13 cellular contexts compared by ENCODE assay signal in the genomic region with DNA sequence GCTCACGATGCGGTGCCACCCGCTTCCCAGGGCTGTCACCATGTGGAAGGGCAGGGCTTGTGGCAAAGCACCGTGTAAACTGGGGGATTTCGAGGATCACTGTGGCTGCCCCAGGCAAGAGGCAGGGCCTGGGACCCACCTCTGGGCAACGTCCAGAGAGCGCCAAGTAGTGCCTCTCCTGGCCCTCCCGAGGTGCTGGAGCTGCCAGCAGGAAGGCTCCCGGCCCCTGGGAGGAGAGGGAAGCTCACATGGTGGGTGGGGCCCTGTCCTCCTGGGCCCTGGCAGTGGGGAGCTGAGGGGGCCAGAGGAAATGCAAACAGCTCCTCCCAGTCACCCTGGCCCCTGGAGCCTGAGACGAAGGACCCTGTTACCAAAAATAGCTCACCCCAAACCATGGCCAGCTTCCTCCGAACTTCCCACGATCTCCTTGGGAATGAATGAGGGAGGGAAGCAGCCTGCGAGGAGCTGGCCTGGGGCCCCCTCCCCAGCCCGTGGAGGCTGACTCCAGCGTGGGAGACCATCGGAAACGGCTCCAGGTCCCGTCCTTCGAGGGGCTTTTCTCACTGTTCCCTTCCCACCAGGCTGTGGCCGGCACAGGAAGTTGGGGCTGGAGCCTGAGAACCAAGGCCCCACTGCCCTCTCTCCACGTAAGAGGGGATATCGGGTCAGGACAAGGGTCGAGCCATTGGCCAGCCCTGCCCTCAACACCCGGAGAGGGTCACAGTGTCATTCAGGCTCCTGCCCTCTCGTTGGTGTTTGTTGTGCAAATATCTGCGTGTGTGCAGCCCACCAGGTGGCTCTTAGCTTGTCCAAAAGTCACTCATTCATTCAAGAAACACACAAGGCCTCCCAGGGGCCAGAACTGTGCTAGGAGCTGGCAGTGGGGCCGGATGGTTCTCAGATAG. TPM values are rescaled to one million over a fixed set of nuclear protein-coding genes. Genes with fewer than 3 reads are reported as not detected.
A peak's percentile ranks its signal among the peaks of the same experiment; 100 is the strongest.
DNase-seq lines count a peak whose midpoint lies in the region; ATAC-seq, FAIRE-seq and TF ChIP-seq lines count a peak whose summit lies in the region.
"Had no signal": no experiment of that assay in that cellular context is flagged by ENCODE, and none has a peak within 500 bp of the region (broad histone marks: within the 10 kb centered on the region; RNA-seq: fewer than 3 reads in every experiment).

No MANE protein-coding gene starts in this region.

- peak overlapping the region; percentile 83 for H2BK5ac ChIP-seq in neuronal stem cell (ENCODE audit: low read length)

- H3K14ac ChIP-seq in neuronal stem cell (ENCODE audit: low read length), result peak overlapping the region; percentile 25

- no peak for FAIRE-seq in GM19239 (lab: Jason Lieb, UNC)

- 45 to 59% (median 53%) methylated on average over 20 to 27 of the region's 27 CpGs for WGBS in heart left ventricle, 4 donors
- WGBS in neuronal stem cell (ENCODE audit: extremely low coverage in 2 of 2, insufficient read length in 2 of 2, insufficient replicate concordance in 1 of 2), 2 donors, result no CpG with 5 or more reads among the region's 27 CpGs

- peak overlapping the region; percentile 87 for H3K18ac ChIP-seq in neuronal stem cell (ENCODE audit: low read length)

- H3K27ac ChIP-seq in A673 (ENCODE audit: low read depth, low read length, poor library complexity, severe bottlenecking), result peak overlapping the region; percentile 24
- peak overlapping the region; percentile 95 for H3K27ac ChIP-seq in RWPE1
- H3K27ac ChIP-seq in heart left ventricle, result peak overlapping the region; percentile 15 to 91 (median 70)
- H3K27ac ChIP-seq in neuronal stem cell (replicated peaks; ENCODE audit: low read length), result peak overlapping the region; percentile 36
- no peak overlapping the region for H3K27ac ChIP-seq in foreskin keratinocyte

- H2BK12ac ChIP-seq in neuronal stem cell (ENCODE audit: low read length), result peak overlapping the region; percentile 46

- H3K9ac ChIP-seq in neuronal stem cell (ENCODE audit: low read depth, low read length, poor library complexity), result no peak overlapping the region

- peak overlapping the region; percentile 42 for H2AFZ ChIP-seq in neuronal stem cell (ENCODE audit: low read length)

- H3K4ac ChIP-seq in neuronal stem cell (ENCODE audit: low read length), result peak overlapping the region; percentile 93

- H3K4me1 ChIP-seq in A673 (ENCODE audit: insufficient read depth, low read length, poor library complexity, severe bottlenecking) (peaks cover 43% of the 10 kb centered on the region), heart left ventricle (peaks cover 0 to 71% (median 31%) of the 10 kb centered on the region in 12 donors), neuronal stem cell (ENCODE audit: control insufficient read depth in 2 of 2, insufficient read depth in 1 of 2, low read depth in 1 of 2, low read length in 2 of 2) (peaks cover 47 to 53% of the 10 kb centered on the region in 2 donors), foreskin keratinocyte (peaks cover 10% of the 10 kb centered on the region)

- H3K4me2 ChIP-seq in neuronal stem cell (ENCODE audit: insufficient read depth, low read length, poor library complexity, severe bottlenecking), result no peak overlapping the region

- H2BK15ac ChIP-seq in neuronal stem cell (ENCODE audit: low read length), result peak overlapping the region; percentile 97

- H3K36me3 ChIP-seq in A673 (ENCODE audit: insufficient read depth, low read length, poor library complexity, severe bottlenecking), result no peaks in the 10 kb centered on the region
- H3K36me3 ChIP-seq in heart left ventricle, result peaks cover 0 to 94% (median 4%) of the 10 kb centered on the region in 9 donors
- peaks cover 0 to 1% of the 10 kb centered on the region in 2 donors for H3K36me3 ChIP-seq in neuronal stem cell (replicated peaks in 1 of 2; ENCODE audit: control insufficient read depth in 2 of 2, insufficient read depth in 2 of 2, low read length in 2 of 2)

- peak overlapping the region; percentile 85 for H3K23ac ChIP-seq in neuronal stem cell (ENCODE audit: low read depth, low read length, poor library complexity)

- no peak for TF ChIP-seq POLR2A in heart left ventricle (IDR thresholded peaks at IDR 0.05)

- H3K79me1 ChIP-seq in neuronal stem cell (ENCODE audit: low read depth, low read length), result peaks cover 8% of the 10 kb centered on the region

- TF ChIP-seq CTCF in A673 (conservative IDR thresholded peaks at IDR 0.05; ENCODE audit: low read depth, low read length) (no peak), RWPE1 (conservative IDR thresholded peaks at IDR 0.05; ENCODE audit: low read depth) (no peak), heart left ventricle (IDR thresholded peaks at IDR 0.05) (no peak), foreskin keratinocyte (conservative IDR thresholded peaks at IDR 0.05) (no peak)

- H2BK120ac ChIP-seq in neuronal stem cell (ENCODE audit: low read depth, low read length), result peak overlapping the region; percentile 99

- intact Hi-C loops in A673 (cut with micrococcal nuclease; ENCODE audit: unreplicated experiment), result no loop called here
- intact Hi-C loops in heart left ventricle (cut with DNase I), result loop anchor here in 1 of 10 donors (2.0 kb wide), 1 partner anchor 19 kb away; the partner anchor contains the start of gene VASN

- BruUV-seq in A673 (replicated peaks; lab: Mats Ljungman, UMichigan), result no TSS peak

- POLR2A ChIA-PET in A673 (lab: Charles Lee; ENCODE audit: low non-redundant PET) (no interaction called here), RWPE1 (lab: Yijun Ruan, JAX; ENCODE audit: low non-redundant PET) (no interaction called here)

- H3K27me3 ChIP-seq in A673 (replicated peaks; ENCODE audit: insufficient read depth, low read depth, low read length, poor library complexity) (no peaks in the 10 kb centered on the region), heart left ventricle (no peaks in the 10 kb centered on the region), neuronal stem cell (ENCODE audit: control insufficient read depth in 3 of 3, insufficient read depth in 3 of 3, low read depth in 1 of 3, low read length in 3 of 3) (no peaks in the 10 kb centered on the region), foreskin keratinocyte (no peaks in the 10 kb centered on the region)
- H3K27me3 ChIP-seq: tibial nerve had no signal

- H4K91ac ChIP-seq in neuronal stem cell (ENCODE audit: low read depth, low read length, poor library complexity), result no peak overlapping the region

- H4K8ac ChIP-seq in neuronal stem cell (ENCODE audit: low read depth, low read length), result no peak overlapping the region

- H3K9me3 ChIP-seq in A673 (ENCODE audit: low read depth, low read length, poor library complexity, severe bottlenecking) (no peaks in the 10 kb centered on the region), heart left ventricle (no peaks in the 10 kb centered on the region), neuronal stem cell (replicated peaks in 1 of 2; ENCODE audit: control insufficient read depth in 2 of 2, insufficient read depth in 1 of 2, low read depth in 1 of 2, low read length in 2 of 2) (no peaks in the 10 kb centered on the region)
- H3K9me3 ChIP-seq: tibial nerve had no signal

- H2AK5ac ChIP-seq in neuronal stem cell (ENCODE audit: low read depth, low read length), result peak overlapping the region; percentile 95

- CTCF ChIA-PET in A673 (lab: Charles Lee), result interaction anchor here (0.6 to 1.0 kb wide), 3 partner anchors 14 to 184 kb away, joined by 4 to 5 read pairs (median 4); no protein-coding TSS in a partner anchor
- CTCF ChIA-PET in RWPE1 (lab: Yijun Ruan, JAX), result interaction anchor here (0.6 to 6.7 kb wide), 3 partner anchors 13 to 27 kb away, joined by 5 to 44 read pairs (median 7); no protein-coding TSS in a partner anchor

- no peak for DNase-seq in A673 (ENCODE audit: low spot score)
- no peak for DNase-seq in RWPE1 (ENCODE audit: low spot score)
- peak in 2 of 5 donors; percentile 61 to 66 for DNase-seq in heart left ventricle
- DNase-seq in neuronal stem cell (ENCODE audit: low spot score), result no peak
- DNase-seq in GM19239 (ENCODE audit: insufficient read length, low spot score), result no peak
- no peak for DNase-seq in foreskin keratinocyte
- no peak for DNase-seq in stimulated activated CD4-positive, alpha-beta T cell treated with anti-CD3 and anti-CD28 coated beads, Interleukin-4, amount 100 ng/mL, for 1 hour
- DNase-seq: activated CD8-positive, alpha-beta memory T cell treated with anti-CD3 and anti-CD28 coated beads for 24 hours; NCI-H2171; PC-3; T-helper 9 cell had no signal

- ATAC-seq in heart left ventricle (peak; percentile 2 to 31 (median 9)), foreskin keratinocyte (no peak), SK-N-SH treated with all-trans-retinoic acid at 6 μM for 48 hours (no peak)
- ATAC-seq: PC-3 had no signal

- H3K4me3 ChIP-seq in A673 (ENCODE audit: low read depth, low read length, poor library complexity, severe bottlenecking), result no peak overlapping the region
- H3K4me3 ChIP-seq in heart left ventricle, result no peak overlapping the region
- H3K4me3 ChIP-seq in neuronal stem cell (ENCODE audit: low read length in 2 of 2), result no peak overlapping the region
- H3K4me3 ChIP-seq: tibial nerve had no signal

TF ChIP-seq in SK-N-SH treated with all-trans-retinoic acid at 6 μM for 48 hours, 23 proteins besides CTCF, POLR2A, EP300 and RAD21 (continues in another document):
- TF ChIP-seq ZFP30 (CRISPR knock-in tag; IDR thresholded peaks at IDR 0.05) (no peak), OSR1 (CRISPR knock-in tag; IDR thresholded peaks at IDR 0.05) (no peak), CSDC2 (CRISPR knock-in tag; IDR thresholded peaks at IDR 0.05) (no peak)

RNA-seq across cellular contexts. Expression of gene VASN, which starts 17.7 kb away (rescaled TPM):
- total RNA-seq in A673 (2021) (5.4 and 6.6 TPM in 2 replicates), heart left ventricle (10 to 100 TPM in 3 of 9 donors, 1 to 10 TPM in 6; 3.8 to 20.0 (median 6.2) TPM), foreskin keratinocyte (1.8 and 2.3 TPM in 2 replicates)
- polyA plus RNA-seq in heart left ventricle (10 to 100 TPM in 1 of 2 donors, 1 to 10 TPM in 1; 6.1 to 14.9 TPM), foreskin keratinocyte (1.5 and 2.0 TPM in 2 replicates)
- polyA plus RNA-seq in neuronal stem cell (2013, experiment 1 of 2), result 7.8 TPM
- 7.6 TPM for polyA plus RNA-seq in neuronal stem cell (2013, experiment 2 of 2)

RNA-seq across cellular contexts. Expression of gene CORO7, which starts 27.1 kb away (rescaled TPM):
- total RNA-seq in A673 (2021), result 24.4 and 31.2 TPM in 2 replicates
- total RNA-seq in heart left ventricle, result 10 to 100 TPM in 5 of 9 donors, 1 to 10 TPM in 4; 7.2 to 39.7 (median 10.1) TPM
- polyA plus RNA-seq in heart left ventricle, result 10 to 100 TPM in 1 of 2 donors, 1 to 10 TPM in 1; 9.7 to 12.8 TPM
- 8.9 TPM for polyA plus RNA-seq in neuronal stem cell (2013, experiment 1 of 2)
- 10.3 TPM for polyA plus RNA-seq in neuronal stem cell (2013, experiment 2 of 2)
- 22.7 and 24.3 TPM in 2 replicates for total RNA-seq in foreskin keratinocyte
- polyA plus RNA-seq in foreskin keratinocyte, result 17.1 and 17.5 TPM in 2 replicates

RNA-seq across cellular contexts. Expression of gene DNAJA3, which starts 36.4 kb away (rescaled TPM):
- total RNA-seq in A673 (2021), result 101 and 105 TPM in 2 replicates
- 10 to 100 TPM; 47.5 to 88.4 (median 59.7) TPM for total RNA-seq in heart left ventricle
- 10 to 100 TPM; 47.4 to 81.8 TPM for polyA plus RNA-seq in heart left ventricle
- 34.6 TPM for polyA plus RNA-seq in neuronal stem cell (2013, experiment 1 of 2)
- 34.4 TPM for polyA plus RNA-seq in neuronal stem cell (2013, experiment 2 of 2)
- total RNA-seq in foreskin keratinocyte, result 62.4 and 67.4 TPM in 2 replicates
- 39.8 and 47.8 TPM in 2 replicates for polyA plus RNA-seq in foreskin keratinocyte

RNA-seq across cellular contexts. Expression of gene PAM16, which starts 38.2 kb away (rescaled TPM):
- total RNA-seq in A673 (2021) (89.7 and 90.3 TPM in 2 replicates), heart left ventricle (10 to 100 TPM; 32.7 to 96.9 (median 60.9) TPM), foreskin keratinocyte (42.8 and 49.2 TPM in 2 replicates)
- polyA plus RNA-seq in heart left ventricle (100 to 1,000 TPM; 109 to 210 TPM), foreskin keratinocyte (73.7 and 76.5 TPM in 2 replicates)
- 76.9 TPM for polyA plus RNA-seq in neuronal stem cell (2013, experiment 1 of 2)
- polyA plus RNA-seq in neuronal stem cell (2013, experiment 2 of 2), result 74.7 TPM

Comparison
In these comparisons a context has a peak if more than half of its experiments do, and no peak if none do; other contexts are left out.
1. ATAC-seq: peak in heart left ventricle (4 of 4); none in foreskin keratinocyte (single experiment) and SK-N-SH treated with all-trans-retinoic acid at 6 μM for 48 hours (single experiment).